20 cellular contexts compared by ENCODE assay signal in the genomic region with DNA sequence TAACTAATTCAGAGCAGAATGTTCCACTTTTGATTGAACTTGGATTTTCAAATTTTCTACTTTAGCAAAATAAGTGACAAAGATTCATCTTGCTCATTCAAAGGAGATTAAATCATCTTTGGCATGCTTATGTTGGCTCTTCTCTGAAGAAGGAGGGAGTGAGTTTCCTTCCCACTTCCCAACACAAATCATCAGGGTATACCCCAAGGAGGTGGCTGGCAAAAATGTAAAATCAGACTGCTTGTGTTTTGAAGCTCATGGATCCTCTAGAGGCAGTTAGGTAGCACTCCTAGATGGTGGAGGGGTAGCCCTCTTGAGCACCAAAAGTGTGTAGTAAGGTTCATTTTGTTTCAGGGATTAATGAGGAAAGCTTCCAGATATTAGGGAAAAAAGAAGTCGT.
DNase-seq lines count a peak whose midpoint lies in the region; ATAC-seq and TF ChIP-seq lines count a peak whose summit lies in the region.
"Had no signal": no experiment of that assay in that cellular context is flagged by ENCODE, and none has a peak within 500 bp of the region (broad histone marks: within the 10 kb centered on the region; RNA-seq: fewer than 3 reads in every experiment).

No MANE protein-coding gene starts in this region.

- TF ChIP-seq POLR2A in suprapubic skin (IDR thresholded peaks at IDR 0.05): no peak

- H3K4me3 ChIP-seq in lower lobe of right lung: no peak overlapping the region
- H3K4me3 ChIP-seq in suprapubic skin: no peak overlapping the region

- intact Hi-C loops in Right ventricle myocardium superior (cut with DNase I) (no loop called here), lower lobe of right lung (cut with DNase I) (no loop called here)

- TF ChIP-seq CTCF in lower lobe of right lung (IDR thresholded peaks at IDR 0.05) (no peak), suprapubic skin (IDR thresholded peaks at IDR 0.05) (no peak)

- H3K27me3 ChIP-seq in lower lobe of right lung (ENCODE audit: low read depth) (no peaks in the 10 kb centered on the region), suprapubic skin (no peaks in the 10 kb centered on the region)
- H3K27me3 ChIP-seq: BE2C had no signal

- H3K4me1 ChIP-seq in lower lobe of right lung (no peaks in the 10 kb centered on the region), suprapubic skin (peaks cover 8% of the 10 kb centered on the region)
- H3K4me1 ChIP-seq: BE2C had no signal

- DNase-seq in Right ventricle myocardium superior (no peak), lower lobe of right lung (no peak), suprapubic skin (ENCODE audit: low spot score in 2 of 2) (no peak), glomerular visceral epithelial cell (ENCODE audit: extremely low spot score) (no peak), OCI-M1 (lab: John Stamatoyannopoulos, UW) (no peak), NCI-H1694 (lab: John Stamatoyannopoulos, UW) (no peak)
- DNase-seq: BE2C; CD4-positive, alpha-beta memory T cell; DMS79 treated with DMSO at 0.1 percent for 48 hours; GOT3; HFFc6; NCI-H1092; NCI-H187; NCI-H2171; NCI-H446 treated with DMSO at 0.1 percent for 48 hours; NCI-H774; SHP77 had no signal

- H3K27ac ChIP-seq in lower lobe of right lung: peak overlapping the region; percentile 48
- H3K27ac ChIP-seq in suprapubic skin: peak overlapping the region; percentile 71
- H3K27ac ChIP-seq: KMS-11 had no signal

- H3K9me3 ChIP-seq in lower lobe of right lung (no peaks in the 10 kb centered on the region), suprapubic skin (no peaks in the 10 kb centered on the region)
- H3K9me3 ChIP-seq: BE2C had no signal

- no peak for TF ChIP-seq EP300 in suprapubic skin (IDR thresholded peaks at IDR 0.05)

- ATAC-seq in Right ventricle myocardium superior (ENCODE audit: poor library complexity) (peak; percentile 73), lower lobe of right lung (no peak), HG03460 (IDR thresholded peaks at IDR 0.05; ENCODE audit: unreplicated experiment) (no peak)
- ATAC-seq: Panc1 had no signal

- H3K36me3 ChIP-seq in lower lobe of right lung (no peaks in the 10 kb centered on the region), suprapubic skin (no peaks in the 10 kb centered on the region)
- H3K36me3 ChIP-seq: BE2C had no signal

- WGBS in suprapubic skin: 48% methylated on average over 1 of the region's 1 CpG
